Comparison of ENCODE assay signal across 1 cellular context in the genomic region with DNA sequence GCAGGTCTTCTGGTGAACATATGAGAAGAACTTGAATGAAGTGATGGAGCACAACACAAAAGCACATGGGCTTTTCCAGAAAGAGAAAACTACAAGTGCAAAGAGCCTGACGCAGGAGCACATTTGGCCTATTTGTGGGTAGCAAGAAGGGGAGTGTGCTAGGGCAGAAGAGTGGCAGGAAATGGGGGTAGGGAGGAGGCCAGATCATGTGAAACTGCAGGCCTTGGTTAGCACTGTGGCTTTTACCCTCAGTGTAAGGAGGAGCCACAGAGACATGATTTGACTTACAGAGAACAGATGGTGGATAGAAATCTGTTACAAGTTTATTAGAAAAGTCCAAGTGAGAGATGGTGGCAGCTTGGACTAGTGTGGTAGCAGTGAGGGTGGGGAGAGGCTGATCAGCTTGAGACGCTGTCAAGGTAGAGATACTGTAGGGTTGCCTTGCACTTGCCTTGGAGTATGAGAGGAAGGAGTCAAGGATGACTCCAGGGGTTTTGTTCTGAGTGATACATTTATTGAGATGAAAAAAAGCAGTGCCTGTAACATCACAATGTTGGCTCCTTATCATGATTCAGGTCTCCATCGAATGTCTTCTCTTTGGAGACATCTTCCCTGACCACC.
TF ChIP-seq lines count a peak whose summit lies in the region.

No MANE protein-coding gene starts in this region.

TF ChIP-seq in GM23338, 12 proteins besides CTCF, POLR2A, EP300 and RAD21 (continued from another document):
- TF ChIP-seq, protein P1, sequence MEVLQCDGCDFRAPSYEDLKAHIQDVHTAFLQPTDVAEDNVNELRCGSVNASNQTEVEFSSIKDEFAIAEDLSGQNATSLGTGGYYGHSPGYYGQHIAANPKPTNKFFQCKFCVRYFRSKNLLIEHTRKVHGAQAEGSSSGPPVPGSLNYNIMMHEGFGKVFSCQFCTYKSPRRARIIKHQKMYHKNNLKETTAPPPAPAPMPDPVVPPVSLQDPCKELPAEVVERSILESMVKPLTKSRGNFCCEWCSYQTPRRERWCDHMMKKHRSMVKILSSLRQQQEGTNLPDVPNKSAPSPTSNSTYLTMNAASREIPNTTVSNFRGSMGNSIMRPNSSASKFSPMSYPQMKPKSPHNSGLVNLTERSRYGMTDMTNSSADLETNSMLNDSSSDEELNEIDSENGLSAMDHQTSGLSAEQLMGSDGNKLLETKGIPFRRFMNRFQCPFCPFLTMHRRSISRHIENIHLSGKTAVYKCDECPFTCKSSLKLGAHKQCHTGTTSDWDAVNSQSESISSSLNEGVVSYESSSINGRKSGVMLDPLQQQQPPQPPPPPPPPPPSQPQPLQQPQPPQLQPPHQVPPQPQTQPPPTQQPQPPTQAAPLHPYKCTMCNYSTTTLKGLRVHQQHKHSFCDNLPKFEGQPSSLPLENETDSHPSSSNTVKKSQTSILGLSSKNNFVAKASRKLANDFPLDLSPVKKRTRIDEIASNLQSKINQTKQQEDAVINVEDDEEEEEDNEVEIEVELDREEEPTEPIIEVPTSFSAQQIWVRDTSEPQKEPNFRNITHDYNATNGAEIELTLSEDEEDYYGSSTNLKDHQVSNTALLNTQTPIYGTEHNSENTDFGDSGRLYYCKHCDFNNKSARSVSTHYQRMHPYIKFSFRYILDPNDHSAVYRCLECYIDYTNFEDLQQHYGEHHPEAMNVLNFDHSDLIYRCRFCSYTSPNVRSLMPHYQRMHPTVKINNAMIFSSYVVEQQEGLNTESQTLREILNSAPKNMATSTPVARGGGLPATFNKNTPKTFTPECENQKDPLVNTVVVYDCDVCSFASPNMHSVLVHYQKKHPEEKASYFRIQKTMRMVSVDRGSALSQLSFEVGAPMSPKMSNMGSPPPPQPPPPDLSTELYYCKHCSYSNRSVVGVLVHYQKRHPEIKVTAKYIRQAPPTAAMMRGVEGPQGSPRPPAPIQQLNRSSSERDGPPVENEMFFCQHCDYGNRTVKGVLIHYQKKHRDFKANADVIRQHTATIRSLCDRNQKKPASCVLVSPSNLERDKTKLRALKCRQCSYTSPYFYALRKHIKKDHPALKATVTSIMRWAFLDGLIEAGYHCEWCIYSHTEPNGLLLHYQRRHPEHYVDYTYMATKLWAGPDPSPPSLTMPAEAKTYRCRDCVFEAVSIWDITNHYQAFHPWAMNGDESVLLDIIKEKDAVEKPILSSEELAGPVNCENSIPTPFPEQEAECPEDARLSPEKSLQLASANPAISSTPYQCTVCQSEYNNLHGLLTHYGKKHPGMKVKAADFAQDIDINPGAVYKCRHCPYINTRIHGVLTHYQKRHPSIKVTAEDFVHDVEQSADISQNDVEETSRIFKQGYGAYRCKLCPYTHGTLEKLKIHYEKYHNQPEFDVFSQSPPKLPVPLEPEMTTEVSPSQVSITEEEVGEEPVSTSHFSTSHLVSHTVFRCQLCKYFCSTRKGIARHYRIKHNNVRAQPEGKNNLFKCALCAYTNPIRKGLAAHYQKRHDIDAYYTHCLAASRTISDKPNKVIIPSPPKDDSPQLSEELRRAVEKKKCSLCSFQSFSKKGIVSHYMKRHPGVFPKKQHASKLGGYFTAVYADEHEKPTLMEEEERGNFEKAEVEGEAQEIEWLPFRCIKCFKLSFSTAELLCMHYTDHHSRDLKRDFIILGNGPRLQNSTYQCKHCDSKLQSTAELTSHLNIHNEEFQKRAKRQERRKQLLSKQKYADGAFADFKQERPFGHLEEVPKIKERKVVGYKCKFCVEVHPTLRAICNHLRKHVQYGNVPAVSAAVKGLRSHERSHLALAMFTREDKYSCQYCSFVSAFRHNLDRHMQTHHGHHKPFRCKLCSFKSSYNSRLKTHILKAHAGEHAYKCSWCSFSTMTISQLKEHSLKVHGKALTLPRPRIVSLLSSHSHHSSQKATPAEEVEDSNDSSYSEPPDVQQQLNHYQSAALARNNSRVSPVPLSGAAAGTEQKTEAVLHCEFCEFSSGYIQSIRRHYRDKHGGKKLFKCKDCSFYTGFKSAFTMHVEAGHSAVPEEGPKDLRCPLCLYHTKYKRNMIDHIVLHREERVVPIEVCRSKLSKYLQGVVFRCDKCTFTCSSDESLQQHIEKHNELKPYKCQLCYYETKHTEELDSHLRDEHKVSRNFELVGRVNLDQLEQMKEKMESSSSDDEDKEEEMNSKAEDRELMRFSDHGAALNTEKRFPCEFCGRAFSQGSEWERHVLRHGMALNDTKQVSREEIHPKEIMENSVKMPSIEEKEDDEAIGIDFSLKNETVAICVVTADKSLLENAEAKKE (CRISPR knock-in tag; IDR thresholded peaks at IDR 0.05): no peak
- no peak for TF ChIP-seq EZH2phosphoT487 (IDR thresholded peaks at IDR 0.05; ENCODE audit: unreplicated experiment)
- TF ChIP-seq STAT1 (IDR thresholded peaks at IDR 0.05; ENCODE audit: unreplicated experiment): no peak
- TF ChIP-seq ZNF331 (CRISPR knock-in tag; IDR thresholded peaks at IDR 0.05; ENCODE audit: low read depth): no peak
